29 cellular contexts compared by ENCODE assay signal in the genomic region with DNA sequence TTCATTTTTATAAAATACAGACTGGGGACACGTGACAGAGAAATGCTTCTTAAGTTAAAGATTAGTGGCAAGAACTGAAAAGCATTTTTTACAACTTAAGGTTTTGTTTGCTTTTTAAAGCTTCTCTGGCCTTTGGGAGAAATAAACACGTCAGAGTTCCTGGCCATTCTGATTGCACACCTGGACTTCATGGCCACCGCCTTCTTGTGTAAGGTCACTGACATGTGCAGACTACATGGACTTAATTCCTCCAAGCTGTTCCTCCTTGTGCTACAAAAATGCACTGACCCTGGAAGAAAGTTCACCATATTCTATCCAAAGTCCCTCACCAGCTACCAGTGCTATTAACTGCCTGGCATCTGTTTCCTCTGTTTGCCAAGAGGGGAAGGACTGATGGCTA. TPM values are rescaled to one million over a fixed set of nuclear protein-coding genes. Genes with fewer than 3 reads are reported as not detected.
DNase-seq lines count a peak whose midpoint lies in the region; FAIRE-seq and TF ChIP-seq lines count a peak whose summit lies in the region.
"Had no signal": no experiment of that assay in that cellular context is flagged by ENCODE, and none has a peak within 500 bp of the region (broad histone marks: within the 10 kb centered on the region; RNA-seq: fewer than 3 reads in every experiment).

No MANE protein-coding gene starts in this region.

- DNase-seq in NCI-H69 (lab: John Stamatoyannopoulos, UW), result peak; percentile 91
- peak; percentile 37 for DNase-seq in endothelial cell of umbilical vein (ENCODE audit: low read depth, low spot score)
- no peak for DNase-seq in mesendoderm
- peak; percentile 55 for DNase-seq in transverse colon
- DNase-seq in NCI-H1092 treated with DMSO at 0.1 percent for 48 hours (lab: John Stamatoyannopoulos, UW), result no peak
- DNase-seq in NCI-H2196 (lab: John Stamatoyannopoulos, UW; ENCODE audit: unreplicated experiment), result no peak
- DNase-seq in AG08395 (ENCODE audit: low spot score), result no peak
- DNase-seq: activated CD4-positive, alpha-beta memory T cell treated with anti-CD3 and anti-CD28 coated beads for 36 hours; activated CD4-positive, CD25-positive, alpha-beta regulatory T cell treated with anti-CD3 and anti-CD28 coated beads, Interleukin-2, amount 50 U/mL, for 72 hours; activated CD8-positive, alpha-beta memory T cell treated with anti-CD3 and anti-CD28 coated beads, Interleukin-2, amount 50 U/mL, for 48 hours; activated naive CD4-positive, alpha-beta T cell treated with anti-CD3 and anti-CD28 coated beads, Interleukin-2, amount 10 ng/mL, durations not matched to agents 7 days and 5 days; effector memory CD8-positive, alpha-beta T cell; EL; GM23248; hippocampal formation; immature natural killer cell; Karpas-422; left ventricle myocardium inferior; NCI-H146; NCI-H510A; NK-92 treated with Interleukin-12 subunit alpha and Interleukin-12 subunit beta, amount 100 ng/mL, for 24 hours; SJCRH30; stimulated activated CD4-positive, alpha-beta T cell treated with anti-CD3 and anti-CD28 coated beads, Interleukin-4, amount 100 ng/mL, for 4 hours had no signal

- no peak overlapping the region for H3K18ac ChIP-seq in mesendoderm (ENCODE audit: low read length)

- no peaks in the 10 kb centered on the region for H4K20me1 ChIP-seq in endothelial cell of umbilical vein (replicated peaks; ENCODE audit: control insufficient read depth, extremely low read depth, insufficient read depth, low read length)

- no peak overlapping the region for H3K27ac ChIP-seq in endothelial cell of umbilical vein (ENCODE audit: insufficient read depth, low read depth, low read length)
- no peak overlapping the region for H3K27ac ChIP-seq in mesendoderm (ENCODE audit: low read depth, low read length)
- H3K27ac ChIP-seq in transverse colon, result peak overlapping the region; percentile 35 to 55 (median 53)
- H3K27ac ChIP-seq: esophagus muscularis mucosa, left ventricle myocardium inferior, parathyroid adenoma, SJCRH30 had no signal

- no peak overlapping the region for H2BK5ac ChIP-seq in mesendoderm (ENCODE audit: low read length)

- H3K27me3 ChIP-seq in endothelial cell of umbilical vein (ENCODE audit: control insufficient read depth in 2 of 2, insufficient read depth in 2 of 2, low read length in 2 of 2) (no peaks in the 10 kb centered on the region), mesendoderm (ENCODE audit: insufficient read depth, low read length, poor library complexity) (no peaks in the 10 kb centered on the region), transverse colon (no peaks in the 10 kb centered on the region)
- H3K27me3 ChIP-seq: esophagus muscularis mucosa, SJCRH30 had no signal

- H2AK5ac ChIP-seq in mesendoderm (ENCODE audit: low read length), result peak overlapping the region; percentile 58

- H3K9me3 ChIP-seq in endothelial cell of umbilical vein (replicated peaks; ENCODE audit: control insufficient read depth, insufficient read depth, low read length) (no peaks in the 10 kb centered on the region), transverse colon (no peaks in the 10 kb centered on the region)
- H3K9me3 ChIP-seq: esophagus muscularis mucosa, left ventricle myocardium inferior, SJCRH30 had no signal

- H3K9ac ChIP-seq in endothelial cell of umbilical vein (replicated peaks; ENCODE audit: extremely low read depth, insufficient read depth, low read length) (no peak overlapping the region), mesendoderm (ENCODE audit: low read length) (no peak overlapping the region)
- H3K9ac ChIP-seq: GM23248, parathyroid adenoma had no signal

- no CpG with 5 or more reads among the region's 3 CpGs for WGBS in mesendoderm (ENCODE audit: extremely low coverage, insufficient coverage, low lambda C conversion rate)
- 68 to 70% methylated on average over 3 of the region's 3 CpGs for WGBS in transverse colon (ENCODE audit: low coverage in 1 of 2), 2 donors

- dilution Hi-C loops in endothelial cell of umbilical vein (cut with MboI; ENCODE audit: extremely low pct_ligation_motif_present, low sequenced_read_pairs), result no loop called here

- H3K4me3 ChIP-seq in endothelial cell of umbilical vein (replicated peaks in 1 of 3; ENCODE audit: insufficient read depth in 1 of 3, low read depth in 1 of 3, low read length in 3 of 3) (no peak overlapping the region), mesendoderm (ENCODE audit: low read length) (no peak overlapping the region), transverse colon (no peak overlapping the region)
- H3K4me3 ChIP-seq: esophagus muscularis mucosa, GM23248, left ventricle myocardium inferior, SJCRH30 had no signal

- POLR2A ChIA-PET in endothelial cell of umbilical vein (lab: Charles Lee), result interaction anchor here (0.7 kb wide), 1 partner anchor 11 kb away, joined by 4 read pairs; no protein-coding TSS in a partner anchor

- no peak for FAIRE-seq in endothelial cell of umbilical vein (lab: Jason Lieb, UNC)
- FAIRE-seq: bronchial epithelial cell, frontal cortex, GM12891, urothelium cell line had no signal

- no peak overlapping the region for H3K23ac ChIP-seq in mesendoderm (ENCODE audit: low read length)

- no peak for TF ChIP-seq CTCF in endothelial cell of umbilical vein (IDR thresholded peaks at IDR 0.05; ENCODE audit: extremely low read depth in 1 of 2, insufficient read depth in 1 of 2, low read depth in 1 of 2, low read length in 2 of 2)
- TF ChIP-seq CTCF in transverse colon (IDR thresholded peaks at IDR 0.05), result no peak

- no TSS peak for BruUV-seq in endothelial cell of umbilical vein (replicated peaks; lab: Mats Ljungman, UMichigan)

- H3K4me1 ChIP-seq in endothelial cell of umbilical vein (ENCODE audit: control insufficient read depth, extremely low read depth, insufficient read depth, low read length) (peaks cover 18% of the 10 kb centered on the region), mesendoderm (ENCODE audit: control insufficient read depth, low read depth, low read length) (peaks cover 12% of the 10 kb centered on the region), transverse colon (peaks cover 11 to 49% (median 21%) of the 10 kb centered on the region in 4 donors)

- no peak overlapping the region for H2BK120ac ChIP-seq in mesendoderm (ENCODE audit: low read depth, low read length)

- peak overlapping the region; percentile 17 for H3K56ac ChIP-seq in mesendoderm (ENCODE audit: low read length)

- no peak for TF ChIP-seq POLR2A in endothelial cell of umbilical vein (IDR thresholded peaks at IDR 0.05; ENCODE audit: low read depth, low read length)
- no peak for TF ChIP-seq POLR2A in transverse colon (IDR thresholded peaks at IDR 0.05)

- H3K79me2 ChIP-seq in endothelial cell of umbilical vein (ENCODE audit: control insufficient read depth, insufficient read depth, low read length) (peaks cover 31% of the 10 kb centered on the region), mesendoderm (ENCODE audit: control insufficient read depth, insufficient read depth, low read length) (no peaks in the 10 kb centered on the region)

- peaks cover 0 to 3% of the 10 kb centered on the region in 2 experiments for H3K36me3 ChIP-seq in endothelial cell of umbilical vein (ENCODE audit: control insufficient read depth in 2 of 2, extremely low read depth in 1 of 2, insufficient read depth in 2 of 2, low read length in 2 of 2)
- H3K36me3 ChIP-seq in mesendoderm (ENCODE audit: control insufficient read depth, insufficient read depth, low read length), result no peaks in the 10 kb centered on the region
- no peaks in the 10 kb centered on the region for H3K36me3 ChIP-seq in transverse colon
- H3K36me3 ChIP-seq: esophagus muscularis mucosa, left ventricle myocardium inferior, SJCRH30 had no signal

- CTCF ChIA-PET in endothelial cell of umbilical vein (lab: Charles Lee), result interaction anchor here (1.0 to 3.0 kb wide), 5 partner anchors 18 to 206 kb away, joined by 3 to 17 read pairs (median 6); no protein-coding TSS in a partner anchor

- H2BK15ac ChIP-seq in mesendoderm (replicated peaks; ENCODE audit: low read depth), result no peak overlapping the region

- no peaks in the 10 kb centered on the region for H3K9me1 ChIP-seq in endothelial cell of umbilical vein (replicated peaks; ENCODE audit: control insufficient read depth, extremely low read depth, insufficient read depth, low read length)

- intact Hi-C loops in endothelial cell of umbilical vein (cut with micrococcal nuclease), result no loop called here
- intact Hi-C loops in transverse colon (cut with DNase I; ENCODE audit: low total_unique reads), result no loop called here

- no peak overlapping the region for H2AFZ ChIP-seq in endothelial cell of umbilical vein (ENCODE audit: low read depth, low read length)
- H2AFZ ChIP-seq: GM23248, parathyroid adenoma had no signal

- H4K8ac ChIP-seq in mesendoderm (ENCODE audit: low read depth, low read length), result no peak overlapping the region

- no peak overlapping the region for H3K4ac ChIP-seq in mesendoderm (ENCODE audit: low read depth, low read length)

- no peak overlapping the region for H4K5ac ChIP-seq in mesendoderm (ENCODE audit: low read length)

- H3K4me2 ChIP-seq in endothelial cell of umbilical vein (ENCODE audit: insufficient read depth, low read length) (no peak overlapping the region), mesendoderm (ENCODE audit: low read length) (no peak overlapping the region)

- in situ Hi-C loops in transverse colon (cut with MboI; ENCODE audit: low pct_ligation_motif_present in 1 of 4, low pct_unique_long_range_greater_than_20kb in 1 of 4, low sequenced_read_pairs in 3 of 4), result no loop called here

- no peaks in the 10 kb centered on the region for H3K79me1 ChIP-seq in mesendoderm (ENCODE audit: low read length)

- no peak for TF ChIP-seq EP300 in transverse colon (IDR thresholded peaks at IDR 0.05; ENCODE audit: low read depth)

TF ChIP-seq in endothelial cell of umbilical vein, 7 proteins besides CTCF, POLR2A, EP300 and RAD21 (continues in another document):
- TF ChIP-seq FOS (IDR thresholded peaks at IDR 0.05; ENCODE audit: borderline replicate concordance, insufficient read depth, low read length) (no peak), EZH2 (IDR thresholded peaks at IDR 0.05; ENCODE audit: borderline replicate concordance, low read depth, low read length, severe bottlenecking) (no peak), JUN (IDR thresholded peaks at IDR 0.05; ENCODE audit: borderline replicate concordance, insufficient read depth, insufficient read length, low read depth) (no peak), GATA2 (IDR thresholded peaks at IDR 0.05; ENCODE audit: insufficient read depth, insufficient read length, low read depth, low read length) (no peak)

RNA-seq across cellular contexts. Expression of gene GADD45A, which starts 56.1 kb away (rescaled TPM):
- total RNA-seq in endothelial cell of umbilical vein (77.4 and 91.6 TPM in 2 replicates), transverse colon (10 to 100 TPM in 3 of 4 donors, 1 to 10 TPM in 1; 2.0 to 79.7 (median 69.9) TPM)
- polyA plus RNA-seq in endothelial cell of umbilical vein, result 54.9 and 87.6 TPM in 2 replicates
- polyA plus RNA-seq in endothelial cell of umbilical vein (2011; cell fraction: cytosol; rRNA removed), result 78.4 and 85.9 TPM in 2 replicates
- 237 and 327 TPM in 2 replicates for polyA plus RNA-seq in endothelial cell of umbilical vein (2011; cell fraction: nucleus; rRNA removed)
- polyA plus RNA-seq in endothelial cell of umbilical vein (2012), result 104 and 119 TPM in 2 replicates
- 16.1 and 31.1 TPM in 2 replicates for polyA minus RNA-seq in endothelial cell of umbilical vein
- polyA minus RNA-seq in endothelial cell of umbilical vein (2011; cell fraction: cytosol; rRNA and poly(A)+ RNA removed), result 8.3 TPM
- polyA minus RNA-seq in endothelial cell of umbilical vein (2011; cell fraction: nucleus; rRNA and poly(A)+ RNA removed), result 71.4 and 153 TPM in 2 replicates
- polyA plus RNA-seq in mesendoderm (2013, experiment 1 of 2), result 33.2 TPM
- 33.5 TPM for polyA plus RNA-seq in mesendoderm (2013, experiment 2 of 2)

Comparison
In these comparisons a context has a peak if more than half of its experiments do, and no peak if none do; other contexts are left out.
1. DNase-seq: peak in NCI-H69 (single experiment), endothelial cell of umbilical vein (single experiment) and transverse colon (single experiment); none in mesendoderm (single experiment), NCI-H1092 treated with DMSO at 0.1 percent for 48 hours (single experiment), NCI-H2196 (single experiment) and AG08395 (single experiment).
2. H3K27ac ChIP-seq: peak in transverse colon (4 of 4); none in endothelial cell of umbilical vein (single experiment) and mesendoderm (single experiment).